13 cellular contexts compared by ENCODE assay signal in the genomic region with DNA sequence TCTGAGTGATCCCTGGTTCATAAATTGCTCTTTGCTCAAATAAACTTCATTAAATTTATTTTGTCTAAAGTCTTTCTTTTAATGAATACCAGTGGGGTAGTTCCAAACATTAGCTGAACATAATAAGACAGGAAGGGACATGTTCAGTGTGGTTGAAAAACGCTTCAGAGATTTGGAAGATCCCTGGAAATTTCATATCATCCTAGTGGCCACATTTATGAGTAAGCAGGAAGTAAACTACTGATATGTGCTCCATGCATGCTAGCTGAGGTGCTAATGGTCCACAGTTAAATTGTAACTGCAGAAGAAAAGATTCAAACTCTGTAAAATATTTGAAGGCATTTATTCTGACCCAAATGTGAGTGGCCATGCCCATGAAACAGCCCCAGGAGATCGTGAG.
"Had no signal": no experiment of that assay in that cellular context is flagged by ENCODE, and none has a peak within 500 bp of the region (broad histone marks: within the 10 kb centered on the region; RNA-seq: fewer than 3 reads in every experiment).

No MANE protein-coding gene starts in this region.

- H3K4me3 ChIP-seq: ascending aorta, dorsolateral prefrontal cortex, right lobe of liver, thoracic aorta had no signal

- H3K27me3 ChIP-seq: ascending aorta, dorsolateral prefrontal cortex, right lobe of liver had no signal

- H3K4me3 Mint-ChIP-seq: activated naive CD4-positive, alpha-beta T cell treated with anti-CD3 and anti-CD28 coated beads, Interleukin-2, amount 10 ng/mL, durations not matched to agents 7 days and 5 days; activated T-helper 17 cell treated with anti-CD3 and anti-CD28 coated beads, Interleukin-2, amount 50 U/mL, for 72 hours; neural crest cell had no signal

- H3K36me3 ChIP-seq: ascending aorta, right lobe of liver, thoracic aorta had no signal

- ATAC-seq: activated T-helper 17 cell treated with anti-CD3 and anti-CD28 coated beads, Interleukin-2, amount 50 U/mL, for 72 hours; right lobe of liver had no signal

- H3K4me1 ChIP-seq: ascending aorta, right lobe of liver had no signal

- H3K4me1 Mint-ChIP-seq: activated naive CD4-positive, alpha-beta T cell treated with anti-CD3 and anti-CD28 coated beads, Interleukin-2, amount 10 ng/mL, durations not matched to agents 7 days and 5 days; activated T-helper 17 cell treated with anti-CD3 and anti-CD28 coated beads, Interleukin-2, amount 50 U/mL, for 72 hours had no signal

- DNase-seq: activated CD4-positive, alpha-beta T cell treated with anti-CD3 and anti-CD28 coated beads for 1 hour; activated CD4-positive, alpha-beta T cell treated with anti-CD3 and anti-CD28 coated beads, Interleukin-2, amount 50 U/mL, for 48 hours; activated naive CD4-positive, alpha-beta T cell treated with anti-CD3 and anti-CD28 coated beads, Interleukin-2, amount 10 ng/mL, durations not matched to agents 7 days and 5 days; dorsolateral prefrontal cortex; hypothalamus; right lobe of liver; stimulated activated CD4-positive, alpha-beta T cell treated with anti-CD3 and anti-CD28 coated beads, Interleukin-2, amount 100 ng/mL, for 24 hours; SW 1271 had no signal

- H3K27ac Mint-ChIP-seq: activated naive CD4-positive, alpha-beta T cell treated with anti-CD3 and anti-CD28 coated beads, Interleukin-2, amount 10 ng/mL, durations not matched to agents 7 days and 5 days; activated T-helper 17 cell treated with anti-CD3 and anti-CD28 coated beads, Interleukin-2, amount 50 U/mL, for 72 hours had no signal

- H3K36me3 Mint-ChIP-seq: activated naive CD4-positive, alpha-beta T cell treated with anti-CD3 and anti-CD28 coated beads, Interleukin-2, amount 10 ng/mL, durations not matched to agents 7 days and 5 days had no signal

- H3K9me3 ChIP-seq: ascending aorta, right lobe of liver, thoracic aorta had no signal

- H3K27ac ChIP-seq: ascending aorta, dorsolateral prefrontal cortex, right lobe of liver, thoracic aorta, VCaP had no signal

- H3K27me3 Mint-ChIP-seq: activated naive CD4-positive, alpha-beta T cell treated with anti-CD3 and anti-CD28 coated beads, Interleukin-2, amount 10 ng/mL, durations not matched to agents 7 days and 5 days; activated T-helper 17 cell treated with anti-CD3 and anti-CD28 coated beads, Interleukin-2, amount 50 U/mL, for 72 hours had no signal
